Comparison of ENCODE assay signal across 19 cellular contexts in the genomic region with DNA sequence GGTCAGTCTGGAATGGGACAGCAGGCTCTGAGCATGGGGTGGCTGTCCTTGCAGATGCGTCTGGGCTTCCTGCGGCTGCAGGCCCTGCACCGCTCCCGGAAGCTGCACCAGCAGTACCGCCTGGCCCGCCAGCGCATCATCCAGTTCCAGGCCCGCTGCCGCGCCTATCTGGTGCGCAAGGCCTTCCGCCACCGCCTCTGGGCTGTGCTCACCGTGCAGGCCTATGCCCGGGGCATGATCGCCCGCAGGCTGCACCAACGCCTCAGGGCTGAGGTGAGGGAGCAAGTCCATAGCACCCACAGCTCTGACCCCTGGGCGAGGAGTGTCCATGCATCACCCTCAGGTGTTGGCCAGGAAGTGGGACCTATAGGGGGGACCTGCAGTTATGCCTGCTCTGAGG. TPM values are rescaled to one million over a fixed set of nuclear protein-coding genes. Genes with fewer than 3 reads are reported as not detected.
DNase-seq lines count a peak whose midpoint lies in the region; ATAC-seq and TF ChIP-seq lines count a peak whose summit lies in the region.
"Had no signal": no experiment of that assay in that cellular context is flagged by ENCODE, and none has a peak within 500 bp of the region (broad histone marks: within the 10 kb centered on the region; RNA-seq: fewer than 3 reads in every experiment).

No MANE protein-coding gene starts in this region.

- H3K27ac Mint-ChIP-seq in chondrocyte (ENCODE audit: unreplicated experiment) = no peak overlapping the region
- H3K27ac Mint-ChIP-seq: CD4-positive, alpha-beta memory T cell; HFFc6 had no signal

- H2BK20ac ChIP-seq in IMR-90 (ENCODE audit: low read depth, low read length) = no peak overlapping the region

- CTCF ChIA-PET in IMR-90 (lab: Yijun Ruan, JAX) = interaction anchor here (2.0 kb wide), 1 partner anchor 9 kb away, joined by 5 read pairs; no protein-coding TSS in a partner anchor

- no peak overlapping the region for H2BK12ac ChIP-seq in neuronal stem cell (ENCODE audit: low read length)

- ATAC-seq in Right ventricle myocardium superior (ENCODE audit: poor library complexity) (no peak), IMR-90 (ENCODE audit: low read depth) (no peak), HG03439 (IDR thresholded peaks at IDR 0.05; ENCODE audit: unreplicated experiment) (no peak), GM19351 (IDR thresholded peaks at IDR 0.05; ENCODE audit: unreplicated experiment) (no peak)
- ATAC-seq: A549 had no signal

- H2BK15ac ChIP-seq in IMR-90 (ENCODE audit: low read depth, low read length) (no peak overlapping the region), neuronal stem cell (ENCODE audit: low read length) (no peak overlapping the region)

- H3K56ac ChIP-seq in IMR-90 (ENCODE audit: extremely low read depth, insufficient read depth, low read length) = no peak overlapping the region

- intact Hi-C loops in Right ventricle myocardium superior (cut with DNase I) = no loop called here
- intact Hi-C loops in left ventricle myocardium inferior (cut with micrococcal nuclease) = no loop called here
- intact Hi-C loops in IMR-90 (cut with micrococcal nuclease) = loop anchor here (10.0 kb wide), 1 partner anchor 255 kb away; no protein-coding TSS in a partner anchor

- H4K8ac ChIP-seq in IMR-90 (ENCODE audit: low read depth in 2 of 2, low read length in 2 of 2) (no peak overlapping the region), neuronal stem cell (ENCODE audit: low read depth, low read length) (no peak overlapping the region)

- H3K23ac ChIP-seq in IMR-90 (ENCODE audit: low read depth, low read length) (no peak overlapping the region), neuronal stem cell (ENCODE audit: low read depth, low read length, poor library complexity) (no peak overlapping the region)

- H3K79me1 ChIP-seq in IMR-90 (ENCODE audit: low read depth in 1 of 2, low read length in 2 of 2) = no peaks in the 10 kb centered on the region
- no peaks in the 10 kb centered on the region for H3K79me1 ChIP-seq in neuronal stem cell (ENCODE audit: low read depth, low read length)

- H4K20me1 ChIP-seq in IMR-90 (ENCODE audit: insufficient read depth, low read length) = no peaks in the 10 kb centered on the region

- peak; percentile 30 for DNase-seq in Right ventricle myocardium superior
- DNase-seq in left ventricle myocardium inferior = no peak
- DNase-seq in IMR-90 = no peak
- DNase-seq in chondrocyte (ENCODE audit: low spot score) = peak; percentile 89
- DNase-seq in neuronal stem cell (ENCODE audit: low spot score) = no peak
- DNase-seq: 8988T; ACHN; Calu3; CD4-positive, alpha-beta memory T cell; COR-L47; DMS53; DMS79 treated with DMSO at 0.1 percent for 48 hours; GF-D8; GOT3; HFFc6 had no signal

- H3K27me3 ChIP-seq in left ventricle myocardium inferior (ENCODE audit: low read depth) = no peaks in the 10 kb centered on the region
- peaks cover 41% of the 10 kb centered on the region for H3K27me3 ChIP-seq in IMR-90 (ENCODE audit: control insufficient read depth, insufficient read depth, low read length)
- no peaks in the 10 kb centered on the region for H3K27me3 ChIP-seq in neuronal stem cell (ENCODE audit: control insufficient read depth in 3 of 3, insufficient read depth in 3 of 3, low read depth in 1 of 3, low read length in 3 of 3)

- no peaks in the 10 kb centered on the region for H3K36me3 ChIP-seq in left ventricle myocardium inferior
- no peaks in the 10 kb centered on the region for H3K36me3 ChIP-seq in IMR-90 (ENCODE audit: control insufficient read depth, insufficient read depth, low read length)
- no peaks in the 10 kb centered on the region for H3K36me3 ChIP-seq in neuronal stem cell (replicated peaks in 1 of 2; ENCODE audit: control insufficient read depth in 2 of 2, insufficient read depth in 2 of 2, low read length in 2 of 2)
- H3K36me3 ChIP-seq: HAP-1 had no signal

- H3K4me3 ChIP-seq in left ventricle myocardium inferior (no peak overlapping the region), IMR-90 (ENCODE audit: insufficient read depth, low read depth, low read length) (no peak overlapping the region), neuronal stem cell (ENCODE audit: low read length in 2 of 2) (no peak overlapping the region)
- H3K4me3 ChIP-seq: A549, HAP-1 had no signal

- H3K9ac ChIP-seq in IMR-90 (ENCODE audit: low read depth, low read length) = no peak overlapping the region
- H3K9ac ChIP-seq in neuronal stem cell (ENCODE audit: low read depth, low read length, poor library complexity) = no peak overlapping the region

- H3K4ac ChIP-seq in IMR-90 (ENCODE audit: low read depth, low read length) (no peak overlapping the region), neuronal stem cell (ENCODE audit: low read length) (no peak overlapping the region)

- no peak overlapping the region for H3K4me3 Mint-ChIP-seq in chondrocyte (ENCODE audit: unreplicated experiment)
- H3K4me3 Mint-ChIP-seq: CD4-positive, alpha-beta memory T cell; HFFc6 had no signal

- TF ChIP-seq CTCF in left ventricle myocardium inferior (IDR thresholded peaks at IDR 0.05; ENCODE audit: borderline replicate concordance) (no peak), IMR-90 (conservative IDR thresholded peaks at IDR 0.05; ENCODE audit: low read depth, low read length) (no peak), chondrocyte (IDR thresholded peaks at IDR 0.05) (no peak)

- H4K5ac ChIP-seq in IMR-90 (ENCODE audit: low read depth, low read length) = no peak overlapping the region

- H2BK120ac ChIP-seq in IMR-90 (ENCODE audit: low read depth, low read length) (no peak overlapping the region), neuronal stem cell (ENCODE audit: low read depth, low read length) (no peak overlapping the region)

- H2AFZ ChIP-seq in IMR-90 (replicated peaks; ENCODE audit: low read length, poor library complexity) (no peak overlapping the region), neuronal stem cell (ENCODE audit: low read length) (no peak overlapping the region)

- H2AK5ac ChIP-seq in IMR-90 (ENCODE audit: low read depth, low read length) = no peak overlapping the region
- no peak overlapping the region for H2AK5ac ChIP-seq in neuronal stem cell (ENCODE audit: low read depth, low read length)

- H3K9me3 ChIP-seq in left ventricle myocardium inferior (replicated peaks) (no peaks in the 10 kb centered on the region), IMR-90 (ENCODE audit: control insufficient read depth, insufficient read depth, low read length) (no peaks in the 10 kb centered on the region), neuronal stem cell (replicated peaks in 1 of 2; ENCODE audit: control insufficient read depth in 2 of 2, insufficient read depth in 1 of 2, low read depth in 1 of 2, low read length in 2 of 2) (no peaks in the 10 kb centered on the region)
- H3K9me3 ChIP-seq: A549, HAP-1 had no signal

- H2BK5ac ChIP-seq in IMR-90 (ENCODE audit: low read depth, low read length, poor library complexity, severe bottlenecking) (no peak overlapping the region), neuronal stem cell (ENCODE audit: low read length) (no peak overlapping the region)

- H3K4me1 ChIP-seq in left ventricle myocardium inferior = peaks cover 4% of the 10 kb centered on the region
- H3K4me1 ChIP-seq in IMR-90 (ENCODE audit: control insufficient read depth, insufficient read depth, low read length) = no peaks in the 10 kb centered on the region
- peaks cover 6 to 12% of the 10 kb centered on the region in 2 donors for H3K4me1 ChIP-seq in neuronal stem cell (ENCODE audit: control insufficient read depth in 2 of 2, insufficient read depth in 1 of 2, low read depth in 1 of 2, low read length in 2 of 2)
- H3K4me1 ChIP-seq: A549, HAP-1 had no signal

- H3K4me2 ChIP-seq in IMR-90 (ENCODE audit: low read depth, low read length) (no peak overlapping the region), neuronal stem cell (ENCODE audit: insufficient read depth, low read length, poor library complexity, severe bottlenecking) (no peak overlapping the region)
- H3K4me2 ChIP-seq: A549 had no signal

- POLR2A ChIA-PET in IMR-90 (lab: Charles Lee; ENCODE audit: unreplicated experiment) = no interaction called here

- 95% methylated on average over 11 of the region's 19 CpGs; no CpG with 5 or more reads in 1 of the 2 experiments for WGBS in IMR-90 (ENCODE audit: extremely low coverage in 2 of 2, insufficient read length in 1 of 2), 2 experiments
- no CpG with 5 or more reads among the region's 19 CpGs for WGBS in neuronal stem cell (ENCODE audit: extremely low coverage in 2 of 2, insufficient read length in 2 of 2, insufficient replicate concordance in 1 of 2), 2 donors

- no peak for TF ChIP-seq RAD21 in IMR-90 (IDR thresholded peaks at IDR 0.05; ENCODE audit: low read length)

- H2AK9ac ChIP-seq in IMR-90 (replicated peaks; ENCODE audit: low read depth, low read length, poor library complexity) = peak overlapping the region; percentile 28

- peaks cover 3% of the 10 kb centered on the region; the same call in 1 of the 2 replicates for H3K9me1 ChIP-seq in IMR-90 (ENCODE audit: insufficient read depth, low read length)

- H3K18ac ChIP-seq in IMR-90 (ENCODE audit: low read depth, low read length) = no peak overlapping the region
- H3K18ac ChIP-seq in neuronal stem cell (ENCODE audit: low read length) = peak overlapping the region; percentile 16

- peaks cover 6% of the 10 kb centered on the region for H3K4me1 Mint-ChIP-seq in chondrocyte (ENCODE audit: low read depth)
- H3K4me1 Mint-ChIP-seq: CD4-positive, alpha-beta memory T cell had no signal

- H4K91ac ChIP-seq in IMR-90 (ENCODE audit: insufficient read depth, low read depth, low read length) (no peak overlapping the region), neuronal stem cell (ENCODE audit: low read depth, low read length, poor library complexity) (no peak overlapping the region)

- H3K27ac ChIP-seq in left ventricle myocardium inferior (replicated peaks) = no peak overlapping the region
- no peak overlapping the region for H3K27ac ChIP-seq in IMR-90 (ENCODE audit: insufficient read depth, low read length)
- H3K27ac ChIP-seq in neuronal stem cell (replicated peaks; ENCODE audit: low read length) = no peak overlapping the region
- H3K27ac ChIP-seq: A549 had no signal

- no peaks in the 10 kb centered on the region for H3K36me3 Mint-ChIP-seq in chondrocyte (ENCODE audit: low read depth)
- H3K36me3 Mint-ChIP-seq: CD4-positive, alpha-beta memory T cell had no signal

- H3K27me3 Mint-ChIP-seq in chondrocyte (ENCODE audit: low read depth) = peaks cover 7% of the 10 kb centered on the region
- H3K27me3 Mint-ChIP-seq: CD4-positive, alpha-beta memory T cell had no signal

- no peak for TF ChIP-seq POLR2A in IMR-90 (IDR thresholded peaks at IDR 0.05; ENCODE audit: low read depth, low read length)

- no peak overlapping the region for H3K14ac ChIP-seq in IMR-90 (replicated peaks; ENCODE audit: low read depth, low read length)
- H3K14ac ChIP-seq in neuronal stem cell (ENCODE audit: low read length) = peak overlapping the region; percentile 86

- BruUV-seq in IMR-90 (replicated peaks; lab: Mats Ljungman, UMichigan) = no TSS peak

- dilution Hi-C loops in IMR-90 (cut with HindIII; ENCODE audit: low sequenced_read_pairs, unreplicated experiment) = no loop called here

- in situ Hi-C loops in IMR-90 (cut with MboI; ENCODE audit: low sequenced_read_pairs) = loop anchor here (10.0 kb wide), 1 partner anchor 55 kb away; the partner anchor contains the start of gene MYO7A

- H3K9me3 Mint-ChIP-seq in chondrocyte (ENCODE audit: low read depth) = no peaks in the 10 kb centered on the region
- H3K9me3 Mint-ChIP-seq: HFFc6 had no signal

RNA-seq across cellular contexts. Expression of gene MYO7A, which starts 51.6 kb away (rescaled TPM):
- 4.4 TPM for total RNA-seq in Right ventricle myocardium superior
- 3.2 TPM for total RNA-seq in left ventricle myocardium inferior
- under 0.01 TPM in 1 of 2 replicates, not detected in the other for total RNA-seq in IMR-90 (2012; rRNA removed)
- 0.01 and 0.02 TPM in 2 replicates for polyA plus RNA-seq in IMR-90 (2012; rRNA removed)
- polyA plus RNA-seq in IMR-90 (2012; cell fraction: cytosol; rRNA removed) = 0.02 and 0.05 TPM in 2 replicates
- 0.23 and 0.24 TPM in 2 replicates for polyA plus RNA-seq in IMR-90 (2012; cell fraction: nucleus; rRNA removed; ENCODE audit: low replicate concordance)
- not detected in 3 replicates for total RNA-seq in chondrocyte
- 0.71 TPM for polyA plus RNA-seq in neuronal stem cell (2013, experiment 1 of 2)
- polyA plus RNA-seq in neuronal stem cell (2013, experiment 2 of 2) = 0.60 TPM

Comparison
In these comparisons a context has a peak if more than half of its experiments do, and no peak if none do; other contexts are left out.
1. DNase-seq: peak in Right ventricle myocardium superior (single experiment) and chondrocyte (single experiment); none in left ventricle myocardium inferior (single experiment), IMR-90 (single experiment) and neuronal stem cell (single experiment).